In genomic region chr10:7397049-7397448, GRCh38 we compare ENCODE assay signal across 1 cellular context.
TF ChIP-seq lines count a peak whose summit lies in the region.

No MANE protein-coding gene starts in this region.

TF ChIP-seq in GM12878, 131 proteins besides CTCF, POLR2A, EP300 and RAD21:
- TF ChIP-seq RELA (IDR thresholded peaks at IDR 0.05; ENCODE audit: borderline replicate concordance, partially characterized antibody) (no peak), NFYA (IDR thresholded peaks at IDR 0.05; ENCODE audit: borderline replicate concordance, low read depth, low read length) (no peak), SRF (IDR thresholded peaks at IDR 0.05; ENCODE audit: low read depth in 2 of 2, low read length in 2 of 2) (no peak), HDAC6 (IDR thresholded peaks at IDR 0.05; ENCODE audit: unreplicated experiment) (no peak), ATF2 (IDR thresholded peaks at IDR 0.05; ENCODE audit: low read length) (no peak), TAF1 (IDR thresholded peaks at IDR 0.05; ENCODE audit: borderline replicate concordance, low read depth, low read length) (no peak), MYC (IDR thresholded peaks at IDR 0.05; ENCODE audit: insufficient read depth, insufficient read length, insufficient replicate concordance, low read length, severe bottlenecking) (no peak), CUX1 (IDR thresholded peaks at IDR 0.05; ENCODE audit: insufficient replicate concordance, low read depth, low read length) (no peak), FOXM1 (IDR thresholded peaks at IDR 0.05; ENCODE audit: low read depth, low read length) (no peak), USF1 (IDR thresholded peaks at IDR 0.05; ENCODE audit: borderline replicate concordance, extremely low read length, insufficient read depth, low read depth, low read length) (no peak), TBL1XR1 (IDR thresholded peaks at IDR 0.05; ENCODE audit: low read depth, low read length) (no peak), IKZF2 (IDR thresholded peaks at IDR 0.05) (no peak), ZBTB4 (CRISPR knock-in tag; IDR thresholded peaks at IDR 0.05) (no peak), EZH2 (IDR thresholded peaks at IDR 0.05; ENCODE audit: borderline replicate concordance, control insufficient read depth, low read depth, low read length) (no peak), NR2C2 (IDR thresholded peaks at IDR 0.05; ENCODE audit: borderline replicate concordance, control insufficient read depth, insufficient read length, low read depth) (no peak), ZNF384 (IDR thresholded peaks at IDR 0.05; ENCODE audit: borderline replicate concordance, low read depth, low read length) (no peak), WRNIP1 (IDR thresholded peaks at IDR 0.05; ENCODE audit: borderline replicate concordance, low read depth, low read length) (no peak)
